ENCODE assay signal across 24 cellular contexts in genomic region chr10:121772406-121772805, GRCh38.
DNase-seq lines count a peak whose midpoint lies in the region; ATAC-seq and TF ChIP-seq lines count a peak whose summit lies in the region.
"Had no signal": no experiment of that assay in that cellular context is flagged by ENCODE, and none has a peak within 500 bp of the region (broad histone marks: within the 10 kb centered on the region; RNA-seq: fewer than 3 reads in every experiment).

No MANE protein-coding gene starts in this region.

- intact Hi-C loops in left ventricle myocardium inferior (cut with micrococcal nuclease): no loop called here
- intact Hi-C loops in naive thymus-derived CD4-positive, alpha-beta T cell (cut with micrococcal nuclease): no loop called here

- CTCF ChIA-PET in naive thymus-derived CD4-positive, alpha-beta T cell (lab: Charles Lee): no interaction called here

- peaks cover 4% of the 10 kb centered on the region for H3K9me3 ChIP-seq in left ventricle myocardium inferior (replicated peaks)
- no peaks in the 10 kb centered on the region for H3K9me3 ChIP-seq in naive thymus-derived CD4-positive, alpha-beta T cell (ENCODE audit: control insufficient read depth in 2 of 3, low read length in 3 of 3)

- POLR2A ChIA-PET in naive thymus-derived CD4-positive, alpha-beta T cell (lab: Charles Lee): no interaction called here

- H3K4me3 ChIP-seq in left ventricle myocardium inferior: no peak overlapping the region
- H3K4me3 ChIP-seq in naive thymus-derived CD4-positive, alpha-beta T cell (ENCODE audit: low read length): no peak overlapping the region
- H3K4me3 ChIP-seq: A549, BLaER1, GM12878, tibial nerve had no signal

- peaks cover 35% of the 10 kb centered on the region for H3K4me1 Mint-ChIP-seq in nephron progenitor cell
- H3K4me1 Mint-ChIP-seq in naive thymus-derived CD4-positive, alpha-beta T cell: no peaks in the 10 kb centered on the region
- H3K4me1 Mint-ChIP-seq: activated CD4-positive, alpha-beta T cell treated with anti-CD3 and anti-CD28 coated beads, Interleukin-2, amount 10 ng/mL, durations not matched to agents 7 days and 5 days; activated naive CD8-positive, alpha-beta T cell treated with anti-CD3 and anti-CD28 coated beads, Interleukin-2, amount 10 ng/mL, durations not matched to agents 7 days and 5 days had no signal

- peak; percentile 43 for DNase-seq in AG20443 (ENCODE audit: low spot score)
- peak; percentile 31 for DNase-seq in RPMI7951 (ENCODE audit: low read depth)
- DNase-seq in left ventricle myocardium inferior: no peak
- DNase-seq in nephron progenitor cell: no peak
- no peak for DNase-seq in activated gamma-delta T cell treated with Interleukin-2 at 50 U/mL for 16 hours
- DNase-seq in naive thymus-derived CD4-positive, alpha-beta T cell: no peak
- DNase-seq in hepatic stellate cell (ENCODE audit: low spot score): no peak
- DNase-seq: activated CD4-positive, alpha-beta T cell treated with anti-CD3 and anti-CD28 coated beads, Interleukin-2, amount 10 ng/mL, durations not matched to agents 7 days and 5 days; activated naive CD8-positive, alpha-beta T cell treated with anti-CD3 and anti-CD28 coated beads, Interleukin-2, amount 10 ng/mL, durations not matched to agents 7 days and 5 days; COR-L47; DMS79 treated with DMSO at 0.1 percent for 48 hours; Karpas-422; MV-4-11; NCI-H510A treated with DMSO at 0.1 percent for 48 hours; NK-92 treated with Interleukin-12 subunit alpha and Interleukin-12 subunit beta, amount 100 ng/mL, for 24 hours; T-helper 2 cell had no signal

- H3K9me3 Mint-ChIP-seq in nephron progenitor cell: peaks cover 36% of the 10 kb centered on the region
- H3K9me3 Mint-ChIP-seq in naive thymus-derived CD4-positive, alpha-beta T cell: peaks cover 0 to 22% (median 8%) of the 10 kb centered on the region in 11 donors

- no peaks in the 10 kb centered on the region for H3K27me3 ChIP-seq in left ventricle myocardium inferior (ENCODE audit: low read depth)
- H3K27me3 ChIP-seq in naive thymus-derived CD4-positive, alpha-beta T cell (ENCODE audit: control insufficient read depth in 2 of 2, insufficient read depth in 2 of 2, low read length in 2 of 2): no peaks in the 10 kb centered on the region
- H3K27me3 ChIP-seq: BLaER1, tibial nerve had no signal

- peaks cover 34% of the 10 kb centered on the region for H3K36me3 Mint-ChIP-seq in nephron progenitor cell (ENCODE audit: low read depth)
- peaks cover 2 to 56% (median 35%) of the 10 kb centered on the region in 5 donors for H3K36me3 Mint-ChIP-seq in naive thymus-derived CD4-positive, alpha-beta T cell

- peaks cover 11% of the 10 kb centered on the region for H3K4me1 ChIP-seq in left ventricle myocardium inferior
- no peaks in the 10 kb centered on the region for H3K4me1 ChIP-seq in naive thymus-derived CD4-positive, alpha-beta T cell (ENCODE audit: control insufficient read depth in 2 of 2, insufficient read depth in 2 of 2, low read length in 2 of 2)
- H3K4me1 ChIP-seq: A549, tibial nerve had no signal

- H3K27me3 Mint-ChIP-seq in nephron progenitor cell (ENCODE audit: low read depth, poor library complexity): no peaks in the 10 kb centered on the region
- H3K27me3 Mint-ChIP-seq in naive thymus-derived CD4-positive, alpha-beta T cell: no peaks in the 10 kb centered on the region
- H3K27me3 Mint-ChIP-seq: activated CD4-positive, alpha-beta T cell treated with anti-CD3 and anti-CD28 coated beads, Interleukin-2, amount 10 ng/mL, durations not matched to agents 7 days and 5 days; activated naive CD8-positive, alpha-beta T cell treated with anti-CD3 and anti-CD28 coated beads, Interleukin-2, amount 10 ng/mL, durations not matched to agents 7 days and 5 days; brain had no signal

- no peaks in the 10 kb centered on the region for H3K36me3 ChIP-seq in left ventricle myocardium inferior
- H3K36me3 ChIP-seq in naive thymus-derived CD4-positive, alpha-beta T cell (ENCODE audit: control insufficient read depth in 2 of 3, insufficient read depth in 3 of 3, low read length in 3 of 3): no peaks in the 10 kb centered on the region
- H3K36me3 ChIP-seq: BLaER1 had no signal

- H3K4me3 Mint-ChIP-seq in nephron progenitor cell: no peak overlapping the region
- no peak overlapping the region for H3K4me3 Mint-ChIP-seq in naive thymus-derived CD4-positive, alpha-beta T cell
- H3K4me3 Mint-ChIP-seq: activated CD4-positive, alpha-beta T cell treated with anti-CD3 and anti-CD28 coated beads, Interleukin-2, amount 10 ng/mL, durations not matched to agents 7 days and 5 days; activated naive CD8-positive, alpha-beta T cell treated with anti-CD3 and anti-CD28 coated beads, Interleukin-2, amount 10 ng/mL, durations not matched to agents 7 days and 5 days; activated T-helper 1 cell treated with anti-CD3 and anti-CD28 coated beads, Interleukin-12 subunit alpha, Interleukin-12 subunit beta, Interleukin-2, Interleukin-4 antibody, amounts not matched to agents 30 ng/mL and 10 ng/mL and 1 ng/mL, durations not matched to agents 14 hours and 24 hours and 36 hours; brain had no signal

- TF ChIP-seq CTCF in left ventricle myocardium inferior (IDR thresholded peaks at IDR 0.05; ENCODE audit: borderline replicate concordance) (no peak), nephron progenitor cell (IDR thresholded peaks at IDR 0.05) (no peak)

- ATAC-seq in naive thymus-derived CD4-positive, alpha-beta T cell: no peak
- no peak for ATAC-seq in HG03108 (IDR thresholded peaks at IDR 0.05; ENCODE audit: unreplicated experiment)
- ATAC-seq: A549, GM12878 had no signal

- peak overlapping the region; percentile 80 for H3K27ac Mint-ChIP-seq in nephron progenitor cell
- no peak overlapping the region for H3K27ac Mint-ChIP-seq in naive thymus-derived CD4-positive, alpha-beta T cell
- H3K27ac Mint-ChIP-seq: activated CD4-positive, alpha-beta T cell treated with anti-CD3 and anti-CD28 coated beads, Interleukin-2, amount 10 ng/mL, durations not matched to agents 7 days and 5 days; activated naive CD8-positive, alpha-beta T cell treated with anti-CD3 and anti-CD28 coated beads, Interleukin-2, amount 10 ng/mL, durations not matched to agents 7 days and 5 days; activated T-helper 1 cell treated with anti-CD3 and anti-CD28 coated beads, Interleukin-12 subunit alpha, Interleukin-12 subunit beta, Interleukin-2, Interleukin-4 antibody, amounts not matched to agents 30 ng/mL and 10 ng/mL and 1 ng/mL, durations not matched to agents 14 hours and 24 hours and 36 hours had no signal

- H3K27ac ChIP-seq in left ventricle myocardium inferior (replicated peaks): peak overlapping the region; percentile 31
- H3K27ac ChIP-seq in naive thymus-derived CD4-positive, alpha-beta T cell (ENCODE audit: low read depth, low read length): no peak overlapping the region
- H3K27ac ChIP-seq: A549, BLaER1, epithelial cell of prostate, tibial nerve had no signal

Comparison
In these comparisons a context has a peak if more than half of its experiments do, and no peak if none do; other contexts are left out.
1. DNase-seq: peak in AG20443 (single experiment) and RPMI7951 (single experiment); none in left ventricle myocardium inferior (single experiment), nephron progenitor cell (single experiment), activated gamma-delta T cell treated with Interleukin-2 at 50 U/mL for 16 hours (single experiment), naive thymus-derived CD4-positive, alpha-beta T cell (0 of 9) and hepatic stellate cell (single experiment).